Comparison of ENCODE assay signal across 9 cellular contexts in genomic region chr13:99380921-99381645, GRCh38.
DNase-seq lines count a peak whose midpoint lies in the region; ATAC-seq, FAIRE-seq and TF ChIP-seq lines count a peak whose summit lies in the region.
"Had no signal": no experiment of that assay in that cellular context is flagged by ENCODE, and none has a peak within 500 bp of the region (broad histone marks: within the 10 kb centered on the region; RNA-seq: fewer than 3 reads in every experiment).

No MANE protein-coding gene starts in this region.

- H3K27me3 Mint-ChIP-seq in natural killer cell treated with Interleukin-12 subunit alpha and Interleukin-12 subunit beta and Interleukin-15 and Interleukin-18, amount 100 ng/mL, for 72 hours, result peaks cover 0 to 7% of the 10 kb centered on the region in 2 donors
- no peaks in the 10 kb centered on the region for H3K27me3 Mint-ChIP-seq in neural progenitor cell (ENCODE audit: insufficient read depth, low read depth)

- no peaks in the 10 kb centered on the region for H3K36me3 ChIP-seq in neural progenitor cell

- no peak overlapping the region for H3K4me3 ChIP-seq in neural progenitor cell

- H3K9me3 ChIP-seq in neural progenitor cell (ENCODE audit: low read depth), result no peaks in the 10 kb centered on the region

- no peak overlapping the region for H2AFZ ChIP-seq in neural progenitor cell (replicated peaks)

- FAIRE-seq in GM18507 (lab: Jason Lieb, UNC), result peak; percentile 95

- ATAC-seq in HG02884 (IDR thresholded peaks at IDR 0.05; ENCODE audit: unreplicated experiment) (peak; percentile 64), GM18870 (IDR thresholded peaks at IDR 0.05; ENCODE audit: unreplicated experiment) (no peak)
- peak; percentile 88 to 90 for ATAC-seq in natural killer cell treated with Interleukin-12 subunit alpha and Interleukin-12 subunit beta and Interleukin-15 and Interleukin-18, amount 100 ng/mL, for 72 hours

- no peak overlapping the region for H3K27ac ChIP-seq in neural progenitor cell
- H3K27ac ChIP-seq: epithelial cell of prostate had no signal

- peak overlapping the region; percentile 63 for H3K4me3 Mint-ChIP-seq in natural killer cell treated with Interleukin-12 subunit alpha and Interleukin-12 subunit beta and Interleukin-15 and Interleukin-18, amount 100 ng/mL, for 72 hours
- no peak overlapping the region for H3K4me3 Mint-ChIP-seq in neural progenitor cell

- no peaks in the 10 kb centered on the region for H3K27me3 ChIP-seq in neural progenitor cell

- no peak for TF ChIP-seq CTCF in neural progenitor cell (IDR thresholded peaks at IDR 0.05)

- H3K9me3 Mint-ChIP-seq in natural killer cell treated with Interleukin-12 subunit alpha and Interleukin-12 subunit beta and Interleukin-15 and Interleukin-18, amount 100 ng/mL, for 72 hours, result no peaks in the 10 kb centered on the region
- no peaks in the 10 kb centered on the region for H3K9me3 Mint-ChIP-seq in neural progenitor cell

- H3F3A ChIP-seq in neural progenitor cell (ENCODE audit: low read depth), result no peaks in the 10 kb centered on the region

- H3K27ac Mint-ChIP-seq in natural killer cell treated with Interleukin-12 subunit alpha and Interleukin-12 subunit beta and Interleukin-15 and Interleukin-18, amount 100 ng/mL, for 72 hours, result peak overlapping the region; percentile 23 to 76
- H3K27ac Mint-ChIP-seq in neural progenitor cell, result no peak overlapping the region

- H3K9ac ChIP-seq in neural progenitor cell, result no peak overlapping the region

- H3K36me3 Mint-ChIP-seq in natural killer cell treated with Interleukin-12 subunit alpha and Interleukin-12 subunit beta and Interleukin-15 and Interleukin-18, amount 100 ng/mL, for 72 hours, result peaks cover 10% of the 10 kb centered on the region
- peaks cover 25% of the 10 kb centered on the region for H3K36me3 Mint-ChIP-seq in neural progenitor cell

- peaks cover 37 to 47% of the 10 kb centered on the region in 2 donors for H3K4me1 Mint-ChIP-seq in natural killer cell treated with Interleukin-12 subunit alpha and Interleukin-12 subunit beta and Interleukin-15 and Interleukin-18, amount 100 ng/mL, for 72 hours (ENCODE audit: low read depth in 2 of 2)
- H3K4me1 Mint-ChIP-seq in neural progenitor cell, result no peaks in the 10 kb centered on the region

- DNase-seq in GM18507 (ENCODE audit: extremely low spot score, insufficient read length, low read depth), result no peak
- peak; percentile 61 for DNase-seq in activated T-cell treated with anti-CD3 and anti-CD28 coated beads, Interleukin-2, amount 50 U/mL, for 1 hour
- DNase-seq in natural killer cell treated with Interleukin-12 subunit alpha and Interleukin-12 subunit beta and Interleukin-15 and Interleukin-18, amount 100 ng/mL, for 72 hours (ENCODE audit: low spot score), result peak; percentile 76
- DNase-seq in GM19238 (ENCODE audit: insufficient read length, low spot score), result no peak
- DNase-seq in A172 (ENCODE audit: low spot score), result no peak
- DNase-seq in neural progenitor cell (ENCODE audit: low spot score), result no peak

- no peaks in the 10 kb centered on the region for H4K20me1 ChIP-seq in neural progenitor cell (ENCODE audit: low read depth)

- H3K4me2 ChIP-seq in neural progenitor cell, result no peak overlapping the region

- H3K79me2 ChIP-seq in neural progenitor cell (ENCODE audit: low read depth), result no peaks in the 10 kb centered on the region

- H3K4me1 ChIP-seq in neural progenitor cell, result no peaks in the 10 kb centered on the region

Comparison
In these comparisons a context has a peak if more than half of its experiments do, and no peak if none do; other contexts are left out.
1. DNase-seq: peak in activated T-cell treated with anti-CD3 and anti-CD28 coated beads, Interleukin-2, amount 50 U/mL, for 1 hour (single experiment) and natural killer cell treated with Interleukin-12 subunit alpha and Interleukin-12 subunit beta and Interleukin-15 and Interleukin-18, amount 100 ng/mL, for 72 hours (single experiment); none in GM18507 (single experiment), GM19238 (single experiment), A172 (single experiment) and neural progenitor cell (single experiment).